ENCODE assay signal across 1 cellular context in the genomic region with DNA sequence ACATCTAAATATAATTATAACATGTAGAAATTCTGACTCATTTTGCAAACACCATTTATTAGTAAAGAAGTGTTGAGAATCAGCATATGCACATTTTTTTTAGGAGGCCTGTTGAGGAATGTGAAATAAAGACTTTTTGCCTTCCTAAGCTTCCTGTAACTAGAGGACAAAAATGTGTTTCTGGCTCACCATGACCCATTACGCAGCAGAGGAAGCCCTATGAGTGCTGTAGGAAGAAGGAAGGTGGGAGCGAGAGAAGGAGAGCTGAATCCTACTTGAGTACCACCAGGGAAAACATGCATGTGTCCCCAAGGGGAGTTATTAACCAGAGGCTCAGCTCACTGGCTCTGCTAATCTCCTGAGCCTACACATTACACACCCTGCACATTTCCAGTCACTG.
TF ChIP-seq lines count a peak whose summit lies in the region.

No MANE protein-coding gene starts in this region.

TF ChIP-seq in GM23338, 12 proteins besides CTCF, POLR2A, EP300 and RAD21 (continued from another document):
- TF ChIP-seq, protein P1, sequence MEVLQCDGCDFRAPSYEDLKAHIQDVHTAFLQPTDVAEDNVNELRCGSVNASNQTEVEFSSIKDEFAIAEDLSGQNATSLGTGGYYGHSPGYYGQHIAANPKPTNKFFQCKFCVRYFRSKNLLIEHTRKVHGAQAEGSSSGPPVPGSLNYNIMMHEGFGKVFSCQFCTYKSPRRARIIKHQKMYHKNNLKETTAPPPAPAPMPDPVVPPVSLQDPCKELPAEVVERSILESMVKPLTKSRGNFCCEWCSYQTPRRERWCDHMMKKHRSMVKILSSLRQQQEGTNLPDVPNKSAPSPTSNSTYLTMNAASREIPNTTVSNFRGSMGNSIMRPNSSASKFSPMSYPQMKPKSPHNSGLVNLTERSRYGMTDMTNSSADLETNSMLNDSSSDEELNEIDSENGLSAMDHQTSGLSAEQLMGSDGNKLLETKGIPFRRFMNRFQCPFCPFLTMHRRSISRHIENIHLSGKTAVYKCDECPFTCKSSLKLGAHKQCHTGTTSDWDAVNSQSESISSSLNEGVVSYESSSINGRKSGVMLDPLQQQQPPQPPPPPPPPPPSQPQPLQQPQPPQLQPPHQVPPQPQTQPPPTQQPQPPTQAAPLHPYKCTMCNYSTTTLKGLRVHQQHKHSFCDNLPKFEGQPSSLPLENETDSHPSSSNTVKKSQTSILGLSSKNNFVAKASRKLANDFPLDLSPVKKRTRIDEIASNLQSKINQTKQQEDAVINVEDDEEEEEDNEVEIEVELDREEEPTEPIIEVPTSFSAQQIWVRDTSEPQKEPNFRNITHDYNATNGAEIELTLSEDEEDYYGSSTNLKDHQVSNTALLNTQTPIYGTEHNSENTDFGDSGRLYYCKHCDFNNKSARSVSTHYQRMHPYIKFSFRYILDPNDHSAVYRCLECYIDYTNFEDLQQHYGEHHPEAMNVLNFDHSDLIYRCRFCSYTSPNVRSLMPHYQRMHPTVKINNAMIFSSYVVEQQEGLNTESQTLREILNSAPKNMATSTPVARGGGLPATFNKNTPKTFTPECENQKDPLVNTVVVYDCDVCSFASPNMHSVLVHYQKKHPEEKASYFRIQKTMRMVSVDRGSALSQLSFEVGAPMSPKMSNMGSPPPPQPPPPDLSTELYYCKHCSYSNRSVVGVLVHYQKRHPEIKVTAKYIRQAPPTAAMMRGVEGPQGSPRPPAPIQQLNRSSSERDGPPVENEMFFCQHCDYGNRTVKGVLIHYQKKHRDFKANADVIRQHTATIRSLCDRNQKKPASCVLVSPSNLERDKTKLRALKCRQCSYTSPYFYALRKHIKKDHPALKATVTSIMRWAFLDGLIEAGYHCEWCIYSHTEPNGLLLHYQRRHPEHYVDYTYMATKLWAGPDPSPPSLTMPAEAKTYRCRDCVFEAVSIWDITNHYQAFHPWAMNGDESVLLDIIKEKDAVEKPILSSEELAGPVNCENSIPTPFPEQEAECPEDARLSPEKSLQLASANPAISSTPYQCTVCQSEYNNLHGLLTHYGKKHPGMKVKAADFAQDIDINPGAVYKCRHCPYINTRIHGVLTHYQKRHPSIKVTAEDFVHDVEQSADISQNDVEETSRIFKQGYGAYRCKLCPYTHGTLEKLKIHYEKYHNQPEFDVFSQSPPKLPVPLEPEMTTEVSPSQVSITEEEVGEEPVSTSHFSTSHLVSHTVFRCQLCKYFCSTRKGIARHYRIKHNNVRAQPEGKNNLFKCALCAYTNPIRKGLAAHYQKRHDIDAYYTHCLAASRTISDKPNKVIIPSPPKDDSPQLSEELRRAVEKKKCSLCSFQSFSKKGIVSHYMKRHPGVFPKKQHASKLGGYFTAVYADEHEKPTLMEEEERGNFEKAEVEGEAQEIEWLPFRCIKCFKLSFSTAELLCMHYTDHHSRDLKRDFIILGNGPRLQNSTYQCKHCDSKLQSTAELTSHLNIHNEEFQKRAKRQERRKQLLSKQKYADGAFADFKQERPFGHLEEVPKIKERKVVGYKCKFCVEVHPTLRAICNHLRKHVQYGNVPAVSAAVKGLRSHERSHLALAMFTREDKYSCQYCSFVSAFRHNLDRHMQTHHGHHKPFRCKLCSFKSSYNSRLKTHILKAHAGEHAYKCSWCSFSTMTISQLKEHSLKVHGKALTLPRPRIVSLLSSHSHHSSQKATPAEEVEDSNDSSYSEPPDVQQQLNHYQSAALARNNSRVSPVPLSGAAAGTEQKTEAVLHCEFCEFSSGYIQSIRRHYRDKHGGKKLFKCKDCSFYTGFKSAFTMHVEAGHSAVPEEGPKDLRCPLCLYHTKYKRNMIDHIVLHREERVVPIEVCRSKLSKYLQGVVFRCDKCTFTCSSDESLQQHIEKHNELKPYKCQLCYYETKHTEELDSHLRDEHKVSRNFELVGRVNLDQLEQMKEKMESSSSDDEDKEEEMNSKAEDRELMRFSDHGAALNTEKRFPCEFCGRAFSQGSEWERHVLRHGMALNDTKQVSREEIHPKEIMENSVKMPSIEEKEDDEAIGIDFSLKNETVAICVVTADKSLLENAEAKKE (CRISPR knock-in tag; IDR thresholded peaks at IDR 0.05): no peak
- TF ChIP-seq ZNF331 (CRISPR knock-in tag; IDR thresholded peaks at IDR 0.05; ENCODE audit: low read depth) (no peak), ZNF114 (CRISPR knock-in tag; IDR thresholded peaks at IDR 0.05) (no peak), STAT1 (IDR thresholded peaks at IDR 0.05; ENCODE audit: unreplicated experiment) (no peak), NANOG (IDR thresholded peaks at IDR 0.05; ENCODE audit: borderline replicate concordance) (no peak)
- TF ChIP-seq, protein P2, sequence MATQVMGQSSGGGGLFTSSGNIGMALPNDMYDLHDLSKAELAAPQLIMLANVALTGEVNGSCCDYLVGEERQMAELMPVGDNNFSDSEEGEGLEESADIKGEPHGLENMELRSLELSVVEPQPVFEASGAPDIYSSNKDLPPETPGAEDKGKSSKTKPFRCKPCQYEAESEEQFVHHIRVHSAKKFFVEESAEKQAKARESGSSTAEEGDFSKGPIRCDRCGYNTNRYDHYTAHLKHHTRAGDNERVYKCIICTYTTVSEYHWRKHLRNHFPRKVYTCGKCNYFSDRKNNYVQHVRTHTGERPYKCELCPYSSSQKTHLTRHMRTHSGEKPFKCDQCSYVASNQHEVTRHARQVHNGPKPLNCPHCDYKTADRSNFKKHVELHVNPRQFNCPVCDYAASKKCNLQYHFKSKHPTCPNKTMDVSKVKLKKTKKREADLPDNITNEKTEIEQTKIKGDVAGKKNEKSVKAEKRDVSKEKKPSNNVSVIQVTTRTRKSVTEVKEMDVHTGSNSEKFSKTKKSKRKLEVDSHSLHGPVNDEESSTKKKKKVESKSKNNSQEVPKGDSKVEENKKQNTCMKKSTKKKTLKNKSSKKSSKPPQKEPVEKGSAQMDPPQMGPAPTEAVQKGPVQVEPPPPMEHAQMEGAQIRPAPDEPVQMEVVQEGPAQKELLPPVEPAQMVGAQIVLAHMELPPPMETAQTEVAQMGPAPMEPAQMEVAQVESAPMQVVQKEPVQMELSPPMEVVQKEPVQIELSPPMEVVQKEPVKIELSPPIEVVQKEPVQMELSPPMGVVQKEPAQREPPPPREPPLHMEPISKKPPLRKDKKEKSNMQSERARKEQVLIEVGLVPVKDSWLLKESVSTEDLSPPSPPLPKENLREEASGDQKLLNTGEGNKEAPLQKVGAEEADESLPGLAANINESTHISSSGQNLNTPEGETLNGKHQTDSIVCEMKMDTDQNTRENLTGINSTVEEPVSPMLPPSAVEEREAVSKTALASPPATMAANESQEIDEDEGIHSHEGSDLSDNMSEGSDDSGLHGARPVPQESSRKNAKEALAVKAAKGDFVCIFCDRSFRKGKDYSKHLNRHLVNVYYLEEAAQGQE (IDR thresholded peaks at IDR 0.05; ENCODE audit: unreplicated experiment): no peak
- TF ChIP-seq, protein P3, sequence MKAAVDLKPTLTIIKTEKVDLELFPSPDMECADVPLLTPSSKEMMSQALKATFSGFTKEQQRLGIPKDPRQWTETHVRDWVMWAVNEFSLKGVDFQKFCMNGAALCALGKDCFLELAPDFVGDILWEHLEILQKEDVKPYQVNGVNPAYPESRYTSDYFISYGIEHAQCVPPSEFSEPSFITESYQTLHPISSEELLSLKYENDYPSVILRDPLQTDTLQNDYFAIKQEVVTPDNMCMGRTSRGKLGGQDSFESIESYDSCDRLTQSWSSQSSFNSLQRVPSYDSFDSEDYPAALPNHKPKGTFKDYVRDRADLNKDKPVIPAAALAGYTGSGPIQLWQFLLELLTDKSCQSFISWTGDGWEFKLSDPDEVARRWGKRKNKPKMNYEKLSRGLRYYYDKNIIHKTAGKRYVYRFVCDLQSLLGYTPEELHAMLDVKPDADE (IDR thresholded peaks at IDR 0.05): no peak
